In the genomic region with DNA sequence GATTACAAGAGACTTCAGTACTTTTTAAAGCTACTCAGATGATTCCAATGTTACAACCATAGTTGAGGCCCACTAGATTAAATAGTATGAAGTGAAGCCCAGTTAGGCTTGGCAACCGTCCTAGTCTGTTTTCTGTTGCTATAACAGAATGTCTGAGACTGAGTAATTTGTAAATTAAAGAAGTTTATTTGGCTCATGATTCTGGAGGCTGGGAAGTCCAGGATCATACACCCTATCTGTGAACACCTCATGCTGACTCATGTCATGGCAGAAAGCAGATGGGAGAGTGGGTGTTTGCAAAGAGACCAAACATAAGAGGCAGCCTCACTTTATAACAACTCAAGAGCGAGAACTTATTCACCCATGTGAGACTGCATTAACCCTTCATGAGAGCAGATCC, we compare ENCODE assay signal across 14 cellular contexts.
"Had no signal": no experiment of that assay in that cellular context is flagged by ENCODE, and none has a peak within 500 bp of the region (broad histone marks: within the 10 kb centered on the region; RNA-seq: fewer than 3 reads in every experiment).

No MANE protein-coding gene starts in this region.

- H3K4me3 ChIP-seq: gastrocnemius medialis, sigmoid colon, suprapubic skin had no signal

- H3K36me3 Mint-ChIP-seq: activated naive CD8-positive, alpha-beta T cell; natural killer cell treated with Interleukin-12 subunit alpha and Interleukin-12 subunit beta and Interleukin-15 and Interleukin-18, amount 100 ng/mL, for 72 hours had no signal

- H3K27me3 ChIP-seq: gastrocnemius medialis, sigmoid colon, suprapubic skin had no signal

- H3K36me3 ChIP-seq: gastrocnemius medialis, sigmoid colon, suprapubic skin had no signal

- H3K9me3 Mint-ChIP-seq: activated T-cell treated with anti-CD3 and anti-CD28 coated beads, Interleukin-2, amount 50 U/mL, for 4 hours; natural killer cell treated with Interleukin-12 subunit alpha and Interleukin-12 subunit beta and Interleukin-15 and Interleukin-18, amount 100 ng/mL, for 72 hours had no signal

- DNase-seq: activated CD4-positive, alpha-beta T cell treated with anti-CD3 and anti-CD28 coated beads, Interleukin-2, amount 50 U/mL, for 4 hours; activated CD4-positive, CD25-positive, alpha-beta regulatory T cell treated with anti-CD3 and anti-CD28 coated beads, Interleukin-2, amount 50 U/mL, for 72 hours; activated gamma-delta T cell; activated T-cell treated with anti-CD3 and anti-CD28 coated beads, Interleukin-2, amount 50 U/mL, for 4 hours; dermis blood vessel endothelial cell; gastrocnemius medialis; occipital lobe; sigmoid colon; stimulated activated CD4-positive, alpha-beta T cell treated with anti-CD3 and anti-CD28 coated beads, Interleukin-2, amount 100 ng/mL, for 48 hours; stimulated activated naive CD4-positive, alpha-beta T cell treated with Interleukin-2 at 50 U/mL for 16 hours had no signal

- H3K27ac ChIP-seq: gastrocnemius medialis, sigmoid colon, suprapubic skin had no signal

- ATAC-seq: activated T-cell treated with anti-CD3 and anti-CD28 coated beads, Interleukin-2, amount 50 U/mL, for 4 hours; gastrocnemius medialis; natural killer cell treated with Interleukin-12 subunit alpha and Interleukin-12 subunit beta and Interleukin-15 and Interleukin-18, amount 100 ng/mL, for 72 hours had no signal

- H3K4me1 ChIP-seq: gastrocnemius medialis, sigmoid colon, suprapubic skin had no signal

- H3K4me3 Mint-ChIP-seq: activated naive CD8-positive, alpha-beta T cell; activated T-cell treated with anti-CD3 and anti-CD28 coated beads, Interleukin-2, amount 50 U/mL, for 4 hours; natural killer cell treated with Interleukin-12 subunit alpha and Interleukin-12 subunit beta and Interleukin-15 and Interleukin-18, amount 100 ng/mL, for 72 hours; type B pancreatic cell had no signal

- H3K9me3 ChIP-seq: gastrocnemius medialis, sigmoid colon, suprapubic skin had no signal

- H3K27ac Mint-ChIP-seq: activated naive CD8-positive, alpha-beta T cell; natural killer cell treated with Interleukin-12 subunit alpha and Interleukin-12 subunit beta and Interleukin-15 and Interleukin-18, amount 100 ng/mL, for 72 hours; type B pancreatic cell had no signal

- H3K27me3 Mint-ChIP-seq: activated naive CD8-positive, alpha-beta T cell; natural killer cell treated with Interleukin-12 subunit alpha and Interleukin-12 subunit beta and Interleukin-15 and Interleukin-18, amount 100 ng/mL, for 72 hours; type B pancreatic cell had no signal
